In the genomic region with DNA sequence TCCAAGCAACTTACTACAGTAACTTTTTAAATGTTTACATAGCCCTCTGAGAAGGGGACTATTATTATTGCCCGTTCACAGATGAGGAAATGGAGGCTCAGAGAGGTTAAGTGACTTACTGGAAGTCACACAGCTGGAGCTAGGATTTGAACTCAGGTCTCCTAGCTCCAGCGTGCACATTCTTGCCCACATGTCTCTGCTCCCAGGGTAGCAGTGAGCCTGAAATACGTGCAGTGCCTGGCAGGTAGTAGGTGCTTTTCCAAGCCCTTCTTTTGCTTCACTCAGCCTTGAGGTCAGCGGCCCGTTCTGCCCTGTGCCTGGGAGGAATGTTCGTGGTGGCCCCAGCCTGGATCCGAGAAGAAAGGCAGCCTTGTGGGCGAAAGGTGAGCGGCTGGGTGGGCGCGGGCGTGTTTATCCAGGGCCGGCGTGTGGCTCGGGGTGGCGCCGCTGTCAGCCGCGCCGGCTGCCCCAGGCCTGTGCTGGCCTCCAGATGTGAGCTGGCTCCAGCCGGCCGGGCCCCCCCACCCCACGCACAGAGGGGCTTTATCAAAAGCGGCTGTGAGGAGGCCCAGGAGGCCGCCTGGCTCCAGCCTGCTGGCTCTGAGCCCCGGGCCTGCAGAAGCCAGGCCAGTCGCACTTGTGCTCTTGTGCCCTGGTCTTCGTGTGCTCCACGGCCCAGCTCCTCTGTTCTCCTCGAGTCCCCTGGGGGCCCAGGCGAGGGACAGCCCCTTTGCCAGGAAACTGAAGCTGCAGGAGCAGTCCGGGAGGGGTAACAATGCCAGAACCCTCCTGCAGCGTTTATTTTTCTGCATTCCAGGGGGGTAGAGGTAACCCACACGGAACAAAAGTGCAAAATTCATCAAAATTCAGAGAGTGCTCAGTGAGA, we compare ENCODE assay signal across 1 cellular context.
TF ChIP-seq lines count a peak whose summit lies in the region.

No MANE protein-coding gene starts in this region.

TF ChIP-seq in HepG2, 621 proteins besides CTCF, POLR2A, EP300 and RAD21 (continued from another document and continues in another):
- TF ChIP-seq, protein P1, sequence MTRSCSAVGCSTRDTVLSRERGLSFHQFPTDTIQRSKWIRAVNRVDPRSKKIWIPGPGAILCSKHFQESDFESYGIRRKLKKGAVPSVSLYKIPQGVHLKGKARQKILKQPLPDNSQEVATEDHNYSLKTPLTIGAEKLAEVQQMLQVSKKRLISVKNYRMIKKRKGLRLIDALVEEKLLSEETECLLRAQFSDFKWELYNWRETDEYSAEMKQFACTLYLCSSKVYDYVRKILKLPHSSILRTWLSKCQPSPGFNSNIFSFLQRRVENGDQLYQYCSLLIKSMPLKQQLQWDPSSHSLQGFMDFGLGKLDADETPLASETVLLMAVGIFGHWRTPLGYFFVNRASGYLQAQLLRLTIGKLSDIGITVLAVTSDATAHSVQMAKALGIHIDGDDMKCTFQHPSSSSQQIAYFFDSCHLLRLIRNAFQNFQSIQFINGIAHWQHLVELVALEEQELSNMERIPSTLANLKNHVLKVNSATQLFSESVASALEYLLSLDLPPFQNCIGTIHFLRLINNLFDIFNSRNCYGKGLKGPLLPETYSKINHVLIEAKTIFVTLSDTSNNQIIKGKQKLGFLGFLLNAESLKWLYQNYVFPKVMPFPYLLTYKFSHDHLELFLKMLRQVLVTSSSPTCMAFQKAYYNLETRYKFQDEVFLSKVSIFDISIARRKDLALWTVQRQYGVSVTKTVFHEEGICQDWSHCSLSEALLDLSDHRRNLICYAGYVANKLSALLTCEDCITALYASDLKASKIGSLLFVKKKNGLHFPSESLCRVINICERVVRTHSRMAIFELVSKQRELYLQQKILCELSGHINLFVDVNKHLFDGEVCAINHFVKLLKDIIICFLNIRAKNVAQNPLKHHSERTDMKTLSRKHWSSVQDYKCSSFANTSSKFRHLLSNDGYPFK (CRISPR knock-in tag; IDR thresholded peaks at IDR 0.05; ENCODE audit: borderline replicate concordance), result peak; percentile 61
- TF ChIP-seq ZNF639 (CRISPR knock-in tag; conservative IDR thresholded peaks at IDR 0.05) (no peak), CREBL2 (CRISPR knock-in tag; IDR thresholded peaks at IDR 0.05; ENCODE audit: borderline replicate concordance) (no peak), ZBTB33 (CRISPR knock-in tag; IDR thresholded peaks at IDR 0.05) (no peak), RFX3 (CRISPR knock-in tag; IDR thresholded peaks at IDR 0.05) (no peak), ZSCAN21 (CRISPR knock-in tag; IDR thresholded peaks at IDR 0.05; ENCODE audit: borderline replicate concordance) (no peak), ZNF496 (CRISPR knock-in tag; IDR thresholded peaks at IDR 0.05; ENCODE audit: insufficient replicate concordance) (no peak), ZNF350 (CRISPR knock-in tag; IDR thresholded peaks at IDR 0.05; ENCODE audit: borderline replicate concordance, low read depth) (0 out of 2 replicates have a peak, but pooled peaks have one; percentile 41), ZBTB7A (CRISPR knock-in tag; IDR thresholded peaks at IDR 0.05) (peak; percentile 83), ATF3 (CRISPR knock-in tag; IDR thresholded peaks at IDR 0.05) (no peak), ZNF143 (CRISPR knock-in tag; IDR thresholded peaks at IDR 0.05) (0 out of 2 replicates have a peak, but pooled peaks have one; percentile 15), ZNF709 (CRISPR knock-in tag; IDR thresholded peaks at IDR 0.05) (0 out of 2 replicates have a peak, but pooled peaks have one; percentile 44), CEBPG (CRISPR knock-in tag; IDR thresholded peaks at IDR 0.05) (no peak), KMT2A (CRISPR knock-in tag; IDR thresholded peaks at IDR 0.05) (0 out of 2 replicates have a peak, but pooled peaks have one; percentile 30), ZNF230 (CRISPR knock-in tag; IDR thresholded peaks at IDR 0.05) (peak; percentile 80; the same call in 1 of the 2 replicates), ZFP36 (IDR thresholded peaks at IDR 0.05; ENCODE audit: borderline replicate concordance, low read depth, low read length, partially characterized antibody) (peak; percentile 78), MEF2D (CRISPR knock-in tag; IDR thresholded peaks at IDR 0.05) (no peak), ATF2 (CRISPR knock-in tag; IDR thresholded peaks at IDR 0.05) (peak; percentile 48; the same call in 1 of the 2 replicates), ZNF354B (CRISPR knock-in tag; IDR thresholded peaks at IDR 0.05) (0 out of 2 replicates have a peak, but pooled peaks have one; percentile 66), ARNT2 (CRISPR knock-in tag; IDR thresholded peaks at IDR 0.05; ENCODE audit: low read depth) (peak; percentile 52; the same call in 1 of the 2 replicates), ZNF451 (CRISPR knock-in tag; IDR thresholded peaks at IDR 0.05) (0 out of 2 replicates have a peak, but pooled peaks have one; percentile 43), ELF4 (CRISPR knock-in tag; IDR thresholded peaks at IDR 0.05; ENCODE audit: borderline replicate concordance) (peak; percentile 45; the same call in 1 of the 2 replicates), MBNL3 (CRISPR knock-in tag; conservative IDR thresholded peaks at IDR 0.05) (no peak), MYC (CRISPR knock-in tag; IDR thresholded peaks at IDR 0.05; ENCODE audit: borderline replicate concordance) (peak; percentile 59; the same call in 1 of the 2 replicates), BHLHE40 (IDR thresholded peaks at IDR 0.05; ENCODE audit: low read length) (0 out of 2 replicates have a peak, but pooled peaks have one; percentile 14)
- TF ChIP-seq, protein P2, sequence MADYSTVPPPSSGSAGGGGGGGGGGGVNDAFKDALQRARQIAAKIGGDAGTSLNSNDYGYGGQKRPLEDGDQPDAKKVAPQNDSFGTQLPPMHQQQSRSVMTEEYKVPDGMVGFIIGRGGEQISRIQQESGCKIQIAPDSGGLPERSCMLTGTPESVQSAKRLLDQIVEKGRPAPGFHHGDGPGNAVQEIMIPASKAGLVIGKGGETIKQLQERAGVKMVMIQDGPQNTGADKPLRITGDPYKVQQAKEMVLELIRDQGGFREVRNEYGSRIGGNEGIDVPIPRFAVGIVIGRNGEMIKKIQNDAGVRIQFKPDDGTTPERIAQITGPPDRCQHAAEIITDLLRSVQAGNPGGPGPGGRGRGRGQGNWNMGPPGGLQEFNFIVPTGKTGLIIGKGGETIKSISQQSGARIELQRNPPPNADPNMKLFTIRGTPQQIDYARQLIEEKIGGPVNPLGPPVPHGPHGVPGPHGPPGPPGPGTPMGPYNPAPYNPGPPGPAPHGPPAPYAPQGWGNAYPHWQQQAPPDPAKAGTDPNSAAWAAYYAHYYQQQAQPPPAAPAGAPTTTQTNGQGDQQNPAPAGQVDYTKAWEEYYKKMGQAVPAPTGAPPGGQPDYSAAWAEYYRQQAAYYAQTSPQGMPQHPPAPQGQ (CRISPR knock-in tag; IDR thresholded peaks at IDR 0.05; ENCODE audit: borderline replicate concordance), result no peak
- TF ChIP-seq, protein P3, sequence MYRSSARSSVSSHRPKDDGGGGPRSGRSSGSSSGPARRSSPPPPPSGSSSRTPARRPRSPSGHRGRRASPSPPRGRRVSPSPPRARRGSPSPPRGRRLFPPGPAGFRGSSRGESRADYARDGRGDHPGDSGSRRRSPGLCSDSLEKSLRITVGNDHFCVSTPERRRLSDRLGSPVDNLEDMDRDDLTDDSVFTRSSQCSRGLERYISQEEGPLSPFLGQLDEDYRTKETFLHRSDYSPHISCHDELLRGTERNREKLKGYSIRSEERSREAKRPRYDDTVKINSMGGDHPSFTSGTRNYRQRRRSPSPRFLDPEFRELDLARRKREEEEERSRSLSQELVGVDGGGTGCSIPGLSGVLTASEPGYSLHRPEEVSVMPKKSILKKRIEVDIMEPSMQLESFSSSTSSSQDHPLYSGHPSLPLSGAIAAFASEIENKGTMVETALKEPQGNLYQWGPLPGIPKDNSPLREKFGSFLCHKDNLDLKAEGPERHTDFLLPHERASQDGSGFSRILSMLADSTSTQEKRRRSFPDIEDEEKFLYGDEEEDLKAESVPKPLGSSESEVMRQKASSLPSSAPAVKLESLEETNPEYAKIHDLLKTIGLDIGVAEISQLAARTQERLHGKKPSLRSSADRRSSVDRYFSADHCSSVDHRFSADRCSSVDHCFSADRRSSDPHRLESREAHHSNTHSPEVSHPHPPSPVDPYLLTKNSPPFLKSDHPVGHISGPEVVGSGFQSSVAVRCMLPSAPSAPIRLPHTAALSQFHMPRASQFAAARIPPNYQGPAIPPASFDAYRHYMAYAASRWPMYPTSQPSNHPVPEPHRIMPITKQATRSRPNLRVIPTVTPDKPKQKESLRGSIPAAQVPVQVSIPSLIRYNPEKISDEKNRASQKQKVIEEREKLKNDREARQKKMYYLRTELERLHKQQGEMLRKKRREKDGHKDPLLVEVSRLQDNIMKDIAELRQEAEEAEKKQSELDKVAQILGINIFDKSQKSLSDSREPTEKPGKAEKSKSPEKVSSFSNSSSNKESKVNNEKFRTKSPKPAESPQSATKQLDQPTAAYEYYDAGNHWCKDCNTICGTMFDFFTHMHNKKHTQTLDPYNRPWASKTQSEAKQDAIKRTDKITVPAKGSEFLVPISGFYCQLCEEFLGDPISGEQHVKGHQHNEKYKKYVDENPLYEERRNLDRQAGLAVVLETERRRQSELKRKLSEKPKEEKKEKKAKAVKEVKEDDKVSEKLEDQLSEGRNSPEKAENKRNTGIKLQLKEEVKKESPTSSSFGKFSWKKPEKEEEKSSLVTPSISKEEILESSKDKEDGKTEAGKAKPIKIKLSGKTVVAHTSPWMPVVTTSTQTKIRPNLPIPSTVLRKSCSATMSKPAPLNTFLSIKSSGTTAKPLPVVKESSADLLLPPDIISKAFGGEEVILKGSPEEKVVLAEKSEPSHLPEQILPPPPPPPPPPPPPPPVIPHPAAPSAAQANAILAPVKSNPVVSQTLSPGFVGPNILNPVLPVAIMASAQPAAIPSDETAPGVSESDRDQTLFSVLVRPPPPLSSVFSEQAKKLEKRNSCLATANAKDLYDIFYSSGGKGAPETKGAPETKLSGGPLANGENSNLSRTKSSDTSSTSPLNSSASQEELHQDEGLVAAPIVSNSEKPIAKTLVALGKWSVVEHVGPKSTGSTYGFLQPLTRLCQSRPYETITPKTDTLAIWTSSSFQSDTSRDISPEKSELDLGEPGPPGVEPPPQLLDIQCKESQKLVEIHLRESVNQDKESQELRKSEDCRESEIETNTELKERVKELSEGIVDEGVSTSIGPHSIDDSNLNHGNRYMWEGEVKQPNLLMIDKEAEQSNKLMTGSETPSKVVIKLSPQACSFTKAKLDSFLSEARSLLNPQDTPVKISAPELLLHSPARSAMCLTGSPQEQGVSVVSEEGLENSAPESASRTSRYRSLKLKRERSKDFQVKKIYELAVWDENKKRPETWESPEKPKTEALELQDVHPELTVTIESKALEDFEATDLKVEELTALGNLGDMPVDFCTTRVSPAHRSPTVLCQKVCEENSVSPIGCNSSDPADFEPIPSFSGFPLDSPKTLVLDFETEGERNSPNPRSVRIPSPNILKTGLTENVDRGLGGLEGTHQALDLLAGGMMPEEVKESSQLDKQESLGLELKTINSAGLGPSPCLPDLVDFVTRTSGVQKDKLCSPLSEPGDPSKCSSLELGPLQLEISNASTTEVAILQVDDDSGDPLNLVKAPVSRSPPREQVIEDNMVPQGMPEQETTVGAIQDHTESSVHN (CRISPR knock-in tag; IDR thresholded peaks at IDR 0.05), result 0 out of 2 replicates have a peak, but pooled peaks have one; percentile 32
- TF ChIP-seq, protein P4, sequence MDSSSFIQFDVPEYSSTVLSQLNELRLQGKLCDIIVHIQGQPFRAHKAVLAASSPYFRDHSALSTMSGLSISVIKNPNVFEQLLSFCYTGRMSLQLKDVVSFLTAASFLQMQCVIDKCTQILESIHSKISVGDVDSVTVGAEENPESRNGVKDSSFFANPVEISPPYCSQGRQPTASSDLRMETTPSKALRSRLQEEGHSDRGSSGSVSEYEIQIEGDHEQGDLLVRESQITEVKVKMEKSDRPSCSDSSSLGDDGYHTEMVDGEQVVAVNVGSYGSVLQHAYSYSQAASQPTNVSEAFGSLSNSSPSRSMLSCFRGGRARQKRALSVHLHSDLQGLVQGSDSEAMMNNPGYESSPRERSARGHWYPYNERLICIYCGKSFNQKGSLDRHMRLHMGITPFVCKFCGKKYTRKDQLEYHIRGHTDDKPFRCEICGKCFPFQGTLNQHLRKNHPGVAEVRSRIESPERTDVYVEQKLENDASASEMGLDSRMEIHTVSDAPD (CRISPR knock-in tag; IDR thresholded peaks at IDR 0.05), result 0 out of 2 replicates have a peak, but pooled peaks have one; percentile 44
